Comparison of ENCODE assay signal across 17 cellular contexts in genomic region chr6:112258636-112259336, GRCh38. TPM values are rescaled to one million over a fixed set of nuclear protein-coding genes. Genes with fewer than 3 reads are reported as not detected.
DNase-seq lines count a peak whose midpoint lies in the region; ATAC-seq and TF ChIP-seq lines count a peak whose summit lies in the region.
"Had no signal": no experiment of that assay in that cellular context is flagged by ENCODE, and none has a peak within 500 bp of the region (broad histone marks: within the 10 kb centered on the region; RNA-seq: fewer than 3 reads in every experiment).

No MANE protein-coding gene starts in this region.

- H3K9me3 ChIP-seq in WERI-Rb-1 (ENCODE audit: severe bottlenecking) (no peaks in the 10 kb centered on the region), A673 (ENCODE audit: low read depth, low read length, poor library complexity, severe bottlenecking) (no peaks in the 10 kb centered on the region)
- H3K9me3 ChIP-seq: HAP-1 had no signal

- no peaks in the 10 kb centered on the region for H3K36me3 ChIP-seq in WERI-Rb-1
- H3K36me3 ChIP-seq in A673 (ENCODE audit: insufficient read depth, low read length, poor library complexity, severe bottlenecking) = no peaks in the 10 kb centered on the region
- H3K36me3 ChIP-seq: BLaER1 treated with 17β-estradiol and CSF1 and Interleukin-3, amounts not matched to agents 10 nM and 100 nM; HAP-1 had no signal

- BruUV-seq in A673 (replicated peaks; lab: Mats Ljungman, UMichigan) = no TSS peak

- intact Hi-C loops in Right ventricle myocardium inferior (cut with DNase I) = no loop called here
- intact Hi-C loops in cardiac septum (cut with DNase I) = no loop called here
- intact Hi-C loops in Right ventricle myocardium superior (cut with DNase I) = loop anchor here (10.0 kb wide), 1 partner anchor 54 kb away; no protein-coding TSS in a partner anchor
- intact Hi-C loops in A673 (cut with micrococcal nuclease; ENCODE audit: unreplicated experiment) = no loop called here

- POLR2A ChIA-PET in A673 (lab: Charles Lee; ENCODE audit: low non-redundant PET) = no interaction called here

- CTCF ChIA-PET in A673 (lab: Charles Lee) = interaction anchor here (0.5 kb wide), 1 partner anchor 36 kb away, joined by 5 read pairs; no protein-coding TSS in a partner anchor

- no peak overlapping the region for H3K4me3 ChIP-seq in WERI-Rb-1 (ENCODE audit: low read depth, low read length)
- H3K4me3 ChIP-seq in A673 (ENCODE audit: low read depth, low read length, poor library complexity, severe bottlenecking) = no peak overlapping the region
- H3K4me3 ChIP-seq: BLaER1 treated with 17β-estradiol and CSF1 and Interleukin-3, amounts not matched to agents 10 nM and 100 nM; HAP-1 had no signal

- H3K27me3 ChIP-seq in WERI-Rb-1 (ENCODE audit: insufficient read depth, low read depth, severe bottlenecking) (peaks cover 14% of the 10 kb centered on the region), A673 (replicated peaks; ENCODE audit: insufficient read depth, low read depth, low read length, poor library complexity) (peaks cover under 1% of the 10 kb centered on the region)

- H3K27ac ChIP-seq in WERI-Rb-1 (no peak overlapping the region), A673 (ENCODE audit: low read depth, low read length, poor library complexity, severe bottlenecking) (no peak overlapping the region)
- H3K27ac ChIP-seq: 22Rv1; BLaER1 treated with 17β-estradiol and CSF1 and Interleukin-3, amounts not matched to agents 10 nM and 100 nM had no signal

- H3K4me1 ChIP-seq in A673 (ENCODE audit: insufficient read depth, low read length, poor library complexity, severe bottlenecking) = no peaks in the 10 kb centered on the region

- DNase-seq in Right ventricle myocardium inferior (ENCODE audit: missing footprints) = no peak
- DNase-seq in cardiac septum (ENCODE audit: low spot score) = no peak
- DNase-seq in Right ventricle myocardium superior = no peak
- DNase-seq in kidney glomerular epithelial cell (lab: John Stamatoyannopoulos, UW) = peak; percentile 21
- DNase-seq in ureter (ENCODE audit: low spot score) = no peak
- no peak for DNase-seq in WERI-Rb-1
- no peak for DNase-seq in amniotic stem cell (lab: John Stamatoyannopoulos, UW)
- DNase-seq in A673 (ENCODE audit: low spot score) = no peak
- DNase-seq: DMS 273 treated with DMSO at 0.1 percent for 48 hours, NCI-H1436, NCI-H2081, NCI-H526, SIG-M5 had no signal

- no peak for TF ChIP-seq CTCF in WERI-Rb-1 (IDR thresholded peaks at IDR 0.05; ENCODE audit: low read depth, low read length)
- TF ChIP-seq CTCF in A673 (conservative IDR thresholded peaks at IDR 0.05; ENCODE audit: low read depth, low read length) = no peak

- ATAC-seq in Right ventricle myocardium inferior (peak; percentile 83), Right ventricle myocardium superior (ENCODE audit: poor library complexity) (peak; percentile 77)

RNA-seq across cellular contexts. Expression of gene LAMA4, which starts 4.4 kb away (rescaled TPM):
- total RNA-seq in Right ventricle myocardium inferior (83.0 TPM), cardiac septum (93.9 TPM), Right ventricle myocardium superior (71.1 TPM), ureter (54.7 TPM), A673 (2021) (1.2 and 2.0 TPM in 2 replicates)
- total RNA-seq: HT-29 had no signal

Comparison
In these comparisons a context has a peak if more than half of its experiments do, and no peak if none do; other contexts are left out.
1. RNA of gene LAMA4, which starts 4.4 kb away (total RNA-seq): 93.9 TPM in cardiac septum (single experiment), 83.0 TPM in Right ventricle myocardium inferior (single experiment), 71.1 TPM in Right ventricle myocardium superior (single experiment) and 54.7 TPM in ureter (single experiment); 1.2 to 2.0 TPM in A673; every median in the first group is over 10 times any median in the second.